Comparison of ENCODE assay signal across 9 cellular contexts in genomic region chr5:73170522-73170921, GRCh38. TPM values are rescaled to one million over a fixed set of nuclear protein-coding genes. Genes with fewer than 3 reads are reported as not detected.
DNase-seq lines count a peak whose midpoint lies in the region; ATAC-seq, FAIRE-seq and TF ChIP-seq lines count a peak whose summit lies in the region.
"Had no signal": no experiment of that assay in that cellular context is flagged by ENCODE, and none has a peak within 500 bp of the region (broad histone marks: within the 10 kb centered on the region; RNA-seq: fewer than 3 reads in every experiment).

No MANE protein-coding gene starts in this region.

- CTCF ChIA-PET in Panc1 (lab: Charles Lee) = no interaction called here

- no peak overlapping the region for H3K27ac ChIP-seq in Panc1 (ENCODE audit: low read length)
- H3K27ac ChIP-seq: SK-N-MC had no signal

- in situ Hi-C loops in Panc1 (cut with HindIII; ENCODE audit: low pct_unique_long_range_greater_than_20kb, low sequenced_read_pairs) = no loop called here

- H3K36me3 ChIP-seq in Panc1 (ENCODE audit: control insufficient read depth, insufficient read depth, low read length) = no peaks in the 10 kb centered on the region

- POLR2A ChIA-PET in Panc1 (lab: Charles Lee) = no interaction called here

- no peaks in the 10 kb centered on the region for H3K27me3 ChIP-seq in Panc1 (ENCODE audit: control insufficient read depth, insufficient read depth, low read length)

- no peaks in the 10 kb centered on the region for H3K9me3 ChIP-seq in Panc1 (ENCODE audit: control insufficient read depth, insufficient read depth, low read depth, low read length)

- FAIRE-seq in GM12891 (lab: Jason Lieb, UNC) = no peak

- H3K4me1 ChIP-seq in Panc1 (ENCODE audit: control insufficient read depth, insufficient read depth, low read length) = no peaks in the 10 kb centered on the region

- peak; percentile 11 for DNase-seq in stimulated activated CD4-positive, alpha-beta T cell treated with anti-CD3 and anti-CD28 coated beads, Interleukin-4, amount 100 ng/mL, for 24 hours
- DNase-seq in stimulated activated CD4-positive, alpha-beta T cell treated with anti-CD3 and anti-CD28 coated beads, Interleukin-4, amount 100 ng/mL, for 1 hour = no peak
- DNase-seq in Panc1 (ENCODE audit: low read depth, low spot score) (no peak), fibroblast of the aortic adventitia (ENCODE audit: low read depth) (peak; percentile 35), GM12891 (ENCODE audit: insufficient read length, low spot score) (no peak), DMS153 treated with DMSO at 0.1 percent for 48 hours (lab: John Stamatoyannopoulos, UW; ENCODE audit: unreplicated experiment) (no peak)

- intact Hi-C loops in Panc1 (cut with micrococcal nuclease; ENCODE audit: unreplicated experiment) = no loop called here

- ATAC-seq in Panc1 (no peak), HG02885 (IDR thresholded peaks at IDR 0.05; ENCODE audit: poor library complexity, unreplicated experiment) (no peak), GM18520 (IDR thresholded peaks at IDR 0.05; ENCODE audit: unreplicated experiment) (no peak)

- H3K4me3 ChIP-seq in Panc1 (ENCODE audit: low read depth in 2 of 2, low read length in 2 of 2) = no peak overlapping the region
- H3K4me3 ChIP-seq in fibroblast of the aortic adventitia (ENCODE audit: low read depth, low read length) = no peak overlapping the region
- H3K4me3 ChIP-seq: SK-N-MC had no signal

- TF ChIP-seq CTCF in Panc1 (IDR thresholded peaks at IDR 0.05) (peak; percentile 43; the same call in 1 of the 2 replicates), fibroblast of the aortic adventitia (IDR thresholded peaks at IDR 0.05; ENCODE audit: insufficient read depth, low read length) (peak; percentile 69)

- no TSS peak for BruUV-seq in Panc1 (replicated peaks; lab: Mats Ljungman, UMichigan)

- TF ChIP-seq POLR2A in GM12891 (IDR thresholded peaks at IDR 0.05; ENCODE audit: low read depth, low read length) = no peak

TF ChIP-seq in GM12891, 5 proteins besides CTCF, POLR2A, EP300 and RAD21:
- TF ChIP-seq POU2F2 (IDR thresholded peaks at IDR 0.05; ENCODE audit: low read depth, low read length) (no peak), SPI1 (IDR thresholded peaks at IDR 0.05; ENCODE audit: low read depth, low read length) (no peak)

RNA-seq across cellular contexts. Expression of gene TMEM174, which starts 2.5 kb away (rescaled TPM):
- total RNA-seq in Panc1 (2021; ENCODE audit: unreplicated experiment) (not detected), fibroblast of the aortic adventitia (ENCODE audit: low replicate concordance) (not detected in 2 replicates)
- not detected for polyA plus RNA-seq in Panc1 (2012; ENCODE audit: insufficient read length)
- polyA plus RNA-seq in GM12891 (2012; ENCODE audit: low read depth, missing spikeins) = not detected

RNA-seq across cellular contexts. Expression of gene TMEM171, which starts 50.1 kb away (rescaled TPM):
- 2.1 TPM for total RNA-seq in Panc1 (2021; ENCODE audit: unreplicated experiment)
- 5.1 TPM for polyA plus RNA-seq in Panc1 (2012; ENCODE audit: insufficient read length)
- 0.90 and 13.1 TPM in 2 replicates for total RNA-seq in fibroblast of the aortic adventitia (ENCODE audit: low replicate concordance)
- polyA plus RNA-seq in GM12891 (2012; ENCODE audit: low read depth, missing spikeins) = not detected

Comparison
In these comparisons a context has a peak if more than half of its experiments do, and no peak if none do; other contexts are left out.
1. DNase-seq: peak in stimulated activated CD4-positive, alpha-beta T cell treated with anti-CD3 and anti-CD28 coated beads, Interleukin-4, amount 100 ng/mL, for 24 hours (single experiment) and fibroblast of the aortic adventitia (single experiment); none in stimulated activated CD4-positive, alpha-beta T cell treated with anti-CD3 and anti-CD28 coated beads, Interleukin-4, amount 100 ng/mL, for 1 hour (single experiment), Panc1 (single experiment), GM12891 (single experiment) and DMS153 treated with DMSO at 0.1 percent for 48 hours (single experiment).